8 cellular contexts compared by ENCODE assay signal in the genomic region with DNA sequence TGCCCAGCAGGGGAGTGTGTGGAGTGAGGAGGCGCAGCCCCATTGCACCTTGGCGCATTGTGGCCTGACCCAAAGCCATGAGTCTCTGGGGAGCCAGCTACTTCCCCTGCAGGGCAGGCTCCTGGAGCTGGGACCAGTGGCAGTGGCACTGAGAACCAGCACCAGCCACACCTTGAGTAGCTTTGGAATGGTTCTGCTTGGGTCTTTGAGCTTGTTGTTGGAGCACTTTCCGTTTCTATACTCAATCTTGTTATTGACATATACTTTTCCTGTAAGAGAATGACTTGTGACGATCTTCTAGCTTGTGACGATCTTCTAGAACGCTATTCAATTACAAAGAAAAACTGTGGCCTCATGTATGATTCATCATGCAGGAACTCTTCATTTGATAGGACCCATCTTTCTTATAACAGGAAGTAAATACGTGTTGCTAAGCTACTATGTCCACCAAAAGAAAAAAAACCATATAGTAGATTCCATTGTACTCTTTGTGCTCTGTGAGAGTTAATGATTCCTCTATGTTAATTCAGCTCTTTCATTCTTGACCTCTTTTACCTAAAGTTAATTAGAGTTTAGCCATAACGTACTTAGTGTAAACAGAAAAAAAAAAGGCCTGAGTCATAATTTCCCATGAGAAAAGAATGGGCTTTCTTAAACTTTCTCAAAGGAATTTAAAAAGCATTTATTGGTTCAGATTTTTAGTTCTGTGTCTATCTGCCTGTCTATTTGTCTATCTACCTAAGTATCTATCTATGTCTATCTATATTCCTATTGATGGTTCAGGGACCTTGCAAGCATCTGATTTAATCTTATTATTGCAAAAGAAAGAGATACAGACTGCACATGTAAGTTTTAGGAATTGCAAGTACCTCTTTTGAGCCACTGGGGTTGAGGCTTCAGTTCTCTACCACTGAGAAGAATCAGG.
DNase-seq lines count a peak whose midpoint lies in the region; ATAC-seq and TF ChIP-seq lines count a peak whose summit lies in the region.

No MANE protein-coding gene starts in this region.

- H3K4me3 ChIP-seq in CD8-positive, alpha-beta memory T cell (ENCODE audit: low read length) = no peak overlapping the region
- H3K4me3 ChIP-seq in body of pancreas (no peak overlapping the region), mesodermal cell (ENCODE audit: extremely low read depth, insufficient read depth, low read length, poor library complexity, severe bottlenecking) (no peak overlapping the region)

- H3K9me3 Mint-ChIP-seq in CD8-positive, alpha-beta memory T cell = peaks cover 0 to 2% (median 0%) of the 10 kb centered on the region in 5 donors

- intact Hi-C loops in body of pancreas (cut with DNase I) = no loop called here

- peaks cover 0 to 4% of the 10 kb centered on the region in 2 donors for H3K27me3 Mint-ChIP-seq in CD8-positive, alpha-beta memory T cell

- CTCF ChIA-PET in CD8-positive, alpha-beta memory T cell (lab: Charles Lee) = interaction anchor here (0.9 to 1.0 kb wide), 2 partner anchors 30 to 68 kb away, joined by 3 read pairs; no protein-coding TSS in a partner anchor

- ATAC-seq in body of pancreas = peak; percentile 86
- no peak for ATAC-seq in GM19328 (IDR thresholded peaks at IDR 0.05; ENCODE audit: unreplicated experiment)

- H3K36me3 Mint-ChIP-seq in CD8-positive, alpha-beta memory T cell = no peaks in the 10 kb centered on the region

- peak overlapping the region; percentile 69 for H3K27ac ChIP-seq in CD8-positive, alpha-beta memory T cell (ENCODE audit: low read depth, low read length)
- H3K27ac ChIP-seq in body of pancreas (peak overlapping the region in 3 of 4 donors; percentile 58 to 79 (median 70)), mesodermal cell (ENCODE audit: low read depth, low read length, severe bottlenecking) (peak overlapping the region; percentile 80)

- peak; percentile 26 to 81 (median 66) for DNase-seq in CD8-positive, alpha-beta memory T cell
- peak; percentile 88 for DNase-seq in NCI-H146 treated with DMSO at 0.1 percent for 48 hours (lab: John Stamatoyannopoulos, UW; ENCODE audit: unreplicated experiment)
- DNase-seq in body of pancreas = no peak
- no peak for DNase-seq in superior temporal gyrus (ENCODE audit: extremely low spot score)
- no peak for DNase-seq in activated effector memory CD4-positive, alpha-beta T cell treated with Interleukin-2 at 50 U/mL for 16 hours
- no peak for DNase-seq in midbrain (lab: John Stamatoyannopoulos, UW)

- H3K27me3 ChIP-seq in CD8-positive, alpha-beta memory T cell (ENCODE audit: insufficient read depth, low read length, poor library complexity, severe bottlenecking) = no peaks in the 10 kb centered on the region
- H3K27me3 ChIP-seq in body of pancreas = no peaks in the 10 kb centered on the region

- peak in 2 of 7 experiments; percentile 9 to 20 for TF ChIP-seq CTCF in body of pancreas (IDR thresholded peaks at IDR 0.05)

- peak overlapping the region; percentile 74 to 99 (median 92) for H3K27ac Mint-ChIP-seq in CD8-positive, alpha-beta memory T cell

- H3K9me3 ChIP-seq in CD8-positive, alpha-beta memory T cell (ENCODE audit: low read length) = no peaks in the 10 kb centered on the region
- no peaks in the 10 kb centered on the region for H3K9me3 ChIP-seq in body of pancreas
- no peaks in the 10 kb centered on the region for H3K9me3 ChIP-seq in mesodermal cell (ENCODE audit: control insufficient read depth, low read length)

- H3K4me3 Mint-ChIP-seq in CD8-positive, alpha-beta memory T cell = peak overlapping the region in 6 of 7 donors; percentile 22 to 66 (median 35)

- POLR2A ChIA-PET in CD8-positive, alpha-beta memory T cell (lab: Charles Lee) = interaction anchor here (0.7 to 1.7 kb wide), 3 partner anchors 11 to 112 kb away, joined by 3 to 7 read pairs (median 5); no protein-coding TSS in a partner anchor

- 58 to 59% methylated on average over 8 of the region's 8 CpGs for WGBS in body of pancreas, 2 donors
- WGBS in mesodermal cell (ENCODE audit: insufficient coverage in 2 of 2), 2 experiments = 94 to 96% methylated on average over 2 to 3 of the region's 8 CpGs

- H3K4me1 ChIP-seq in CD8-positive, alpha-beta memory T cell (ENCODE audit: insufficient read depth, low read length) = peaks cover 9% of the 10 kb centered on the region
- H3K4me1 ChIP-seq in body of pancreas (peaks cover 11% of the 10 kb centered on the region), mesodermal cell (ENCODE audit: control insufficient read depth, insufficient read depth, low read length, poor library complexity, severe bottlenecking) (no peaks in the 10 kb centered on the region)

- H3K4me1 Mint-ChIP-seq in CD8-positive, alpha-beta memory T cell = peaks cover 16 to 32% (median 17%) of the 10 kb centered on the region in 3 donors

- no peak for TF ChIP-seq POLR2A in body of pancreas (IDR thresholded peaks at IDR 0.05)

- no peaks in the 10 kb centered on the region for H3K36me3 ChIP-seq in CD8-positive, alpha-beta memory T cell (ENCODE audit: insufficient read depth, low read length)
- H3K36me3 ChIP-seq in body of pancreas (replicated peaks in 1 of 2; ENCODE audit: insufficient read depth in 1 of 2, low read depth in 2 of 2) = no peaks in the 10 kb centered on the region
- H3K36me3 ChIP-seq in mesodermal cell (ENCODE audit: control insufficient read depth, insufficient read depth, low read length) = no peaks in the 10 kb centered on the region

Comparison
In these comparisons a context has a peak if more than half of its experiments do, and no peak if none do; other contexts are left out.
1. DNase-seq: peak in CD8-positive, alpha-beta memory T cell (5 of 5) and NCI-H146 treated with DMSO at 0.1 percent for 48 hours (single experiment); none in body of pancreas (0 of 4), superior temporal gyrus (single experiment), activated effector memory CD4-positive, alpha-beta T cell treated with Interleukin-2 at 50 U/mL for 16 hours (single experiment) and midbrain (single experiment).
2. Peak in every context shown above with its lines, with median percentiles within 50 percentile points of each other: H3K27ac ChIP-seq.